Comparison of ENCODE assay signal across 17 cellular contexts in the genomic region with DNA sequence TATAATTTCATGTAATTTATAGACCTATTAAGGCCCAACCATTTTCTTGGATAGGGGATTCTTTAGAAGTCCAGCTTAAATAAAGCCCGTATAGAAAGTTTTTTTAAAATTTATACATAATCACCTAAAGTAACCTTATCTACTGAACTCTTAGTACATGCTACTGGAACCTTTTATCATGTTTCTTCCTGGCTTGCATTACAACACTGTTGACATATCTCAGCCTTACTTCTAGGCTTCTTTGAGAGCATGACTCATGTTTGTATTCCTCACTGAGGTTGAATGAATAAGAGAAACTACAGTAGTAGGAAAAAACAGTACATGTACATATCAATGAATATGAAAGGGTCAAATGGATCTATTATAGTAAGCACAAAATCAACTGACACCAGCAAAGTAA. TPM values are rescaled to one million over a fixed set of nuclear protein-coding genes. Genes with fewer than 3 reads are reported as not detected.
DNase-seq lines count a peak whose midpoint lies in the region; ATAC-seq and TF ChIP-seq lines count a peak whose summit lies in the region.
"Had no signal": no experiment of that assay in that cellular context is flagged by ENCODE, and none has a peak within 500 bp of the region (broad histone marks: within the 10 kb centered on the region; RNA-seq: fewer than 3 reads in every experiment).

No MANE protein-coding gene starts in this region.

- in situ Hi-C loops in Panc1 (cut with HindIII; ENCODE audit: low pct_unique_long_range_greater_than_20kb, low sequenced_read_pairs) = no loop called here

- peak; percentile 71 for ATAC-seq in Panc1
- peak; percentile 89 for ATAC-seq in omental fat pad (ENCODE audit: low FRiP score)
- ATAC-seq in HG03457 (IDR thresholded peaks at IDR 0.05; ENCODE audit: unreplicated experiment) = no peak
- ATAC-seq: activated CD4-positive, CD25-positive, alpha-beta regulatory T cell treated with anti-CD3 and anti-CD28 coated beads, Interleukin-2, amount 50 U/mL, for 24 hours had no signal

- H3K9me3 ChIP-seq in Panc1 (ENCODE audit: control insufficient read depth, insufficient read depth, low read depth, low read length) = no peaks in the 10 kb centered on the region
- H3K9me3 ChIP-seq: SJSA1 had no signal

- no peaks in the 10 kb centered on the region for H3K27me3 ChIP-seq in Panc1 (ENCODE audit: control insufficient read depth, insufficient read depth, low read length)
- H3K27me3 ChIP-seq: SJSA1 had no signal

- H3K27me3 Mint-ChIP-seq in endothelial cell (ENCODE audit: unreplicated experiment) (no peaks in the 10 kb centered on the region), Calu3 (ENCODE audit: unreplicated experiment) (no peaks in the 10 kb centered on the region)

- H3K4me3 ChIP-seq in Panc1 (ENCODE audit: low read depth in 2 of 2, low read length in 2 of 2) = no peak overlapping the region
- H3K4me3 ChIP-seq: SJSA1 had no signal

- H3K4me1 ChIP-seq in Panc1 (ENCODE audit: control insufficient read depth, insufficient read depth, low read length) = peaks cover 16% of the 10 kb centered on the region

- H3K27ac Mint-ChIP-seq in endothelial cell (ENCODE audit: unreplicated experiment) (no peak overlapping the region), Calu3 (ENCODE audit: unreplicated experiment) (no peak overlapping the region)

- TF ChIP-seq CTCF in Panc1 (IDR thresholded peaks at IDR 0.05) (no peak), omental fat pad (IDR thresholded peaks at IDR 0.05) (no peak), endothelial cell (IDR thresholded peaks at IDR 0.05; ENCODE audit: unreplicated experiment) (no peak), Calu3 (IDR thresholded peaks at IDR 0.05; ENCODE audit: unreplicated experiment) (no peak)

- peak; percentile 68 for DNase-seq in EL
- no peak for DNase-seq in Panc1 (ENCODE audit: low read depth, low spot score)
- peak; percentile 49 for DNase-seq in fibroblast of gingiva (ENCODE audit: low read depth)
- DNase-seq in omental fat pad (ENCODE audit: low spot score) = no peak
- no peak for DNase-seq in endothelial cell (ENCODE audit: low spot score)
- no peak for DNase-seq in Calu3
- DNase-seq in posterior cingulate gyrus = no peak
- DNase-seq: activated T-cell treated with anti-CD3 and anti-CD28 coated beads, Interleukin-2, amount 50 U/mL, for 48 hours; central memory CD4-positive, alpha-beta T cell; DMS 273 treated with DMSO at 0.1 percent for 48 hours; foreskin melanocyte; NCI-H345; occipital lobe; stimulated activated CD4-positive, alpha-beta T cell treated with anti-CD3 and anti-CD28 coated beads, Interleukin-2, amount 100 ng/mL, for 48 hours had no signal

- peaks cover 9% of the 10 kb centered on the region for H3K36me3 Mint-ChIP-seq in endothelial cell (ENCODE audit: low read depth, unreplicated experiment)
- no peaks in the 10 kb centered on the region for H3K36me3 Mint-ChIP-seq in Calu3 (ENCODE audit: insufficient read depth, unreplicated experiment)

- H3K4me1 Mint-ChIP-seq in endothelial cell (ENCODE audit: unreplicated experiment) = no peaks in the 10 kb centered on the region
- peaks cover 12% of the 10 kb centered on the region for H3K4me1 Mint-ChIP-seq in Calu3 (ENCODE audit: low read depth, unreplicated experiment)

- CTCF ChIA-PET in Panc1 (lab: Charles Lee) (no interaction called here), Calu3 (lab: Charles Lee) (no interaction called here)

- peak overlapping the region; percentile 44; the same call in 1 of the 2 replicates for H3K27ac ChIP-seq in Panc1 (ENCODE audit: low read length)
- H3K27ac ChIP-seq: SJSA1 had no signal

- POLR2A ChIA-PET in Panc1 (lab: Charles Lee) = no interaction called here

- H3K36me3 ChIP-seq in Panc1 (ENCODE audit: control insufficient read depth, insufficient read depth, low read length) = peaks cover 2% of the 10 kb centered on the region; the same call in 1 of the 2 replicates

- no peak overlapping the region for H3K4me3 Mint-ChIP-seq in endothelial cell (ENCODE audit: unreplicated experiment)
- no peak overlapping the region for H3K4me3 Mint-ChIP-seq in Calu3 (ENCODE audit: low read depth, unreplicated experiment)

- H3K9me3 Mint-ChIP-seq in endothelial cell (ENCODE audit: unreplicated experiment) = no peaks in the 10 kb centered on the region
- H3K9me3 Mint-ChIP-seq in Calu3 (ENCODE audit: low read depth, unreplicated experiment) = no peaks in the 10 kb centered on the region

- intact Hi-C loops in Panc1 (cut with micrococcal nuclease; ENCODE audit: unreplicated experiment) = no loop called here
- intact Hi-C loops in Calu3 (cut with micrococcal nuclease; ENCODE audit: unreplicated experiment) = no loop called here
- intact Hi-C loops in posterior cingulate gyrus (cut with DNase I) = no loop called here

- no TSS peak for BruUV-seq in Panc1 (replicated peaks; lab: Mats Ljungman, UMichigan)
- BruUV-seq in Calu3 (replicated peaks; lab: Mats Ljungman, UMichigan) = no TSS peak

RNA-seq across cellular contexts. Expression of gene MAGI2, which starts 8.2 kb away (rescaled TPM):
- total RNA-seq in Panc1 (2021; ENCODE audit: unreplicated experiment) (5.4 TPM), omental fat pad (10 to 100 TPM in 3 of 4 donors, 1 to 10 TPM in 1; 9.3 to 20.6 (median 13.2) TPM), endothelial cell (ENCODE audit: unreplicated experiment) (6.3 TPM), Calu3 (2022) (0.52 and 0.64 TPM in 2 replicates)
- 5.2 TPM for polyA plus RNA-seq in Panc1 (2012; ENCODE audit: insufficient read length)

Comparison
In these comparisons a context has a peak if more than half of its experiments do, and no peak if none do; other contexts are left out.
1. DNase-seq: peak in EL (single experiment) and fibroblast of gingiva (single experiment); none in Panc1 (single experiment), omental fat pad (single experiment), endothelial cell (single experiment), Calu3 (single experiment) and posterior cingulate gyrus (0 of 10).